1 cellular context compared by ENCODE assay signal in the genomic region with DNA sequence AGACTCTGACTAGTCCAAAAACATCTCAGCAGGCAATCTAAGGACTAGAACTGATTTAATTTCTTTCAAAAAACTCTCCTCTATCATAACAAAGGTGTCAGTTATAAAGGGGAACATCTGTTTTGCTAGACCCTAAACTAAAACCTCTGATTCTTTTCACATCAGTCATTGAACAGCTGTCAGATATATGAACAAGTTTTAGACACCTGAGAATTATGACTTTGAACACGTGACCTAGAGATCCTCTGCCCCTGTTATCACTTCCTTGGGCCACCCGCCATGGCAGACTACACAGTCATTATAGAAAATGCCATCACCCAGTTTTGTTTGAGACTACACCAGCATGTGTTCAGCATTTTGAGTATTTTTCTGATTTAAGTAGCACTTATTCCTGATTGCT.
TF ChIP-seq lines count a peak whose summit lies in the region.

No MANE protein-coding gene starts in this region.

TF ChIP-seq in K562, 482 proteins besides CTCF, POLR2A, EP300 and RAD21 (continued from another document):
- TF ChIP-seq, protein P1, sequence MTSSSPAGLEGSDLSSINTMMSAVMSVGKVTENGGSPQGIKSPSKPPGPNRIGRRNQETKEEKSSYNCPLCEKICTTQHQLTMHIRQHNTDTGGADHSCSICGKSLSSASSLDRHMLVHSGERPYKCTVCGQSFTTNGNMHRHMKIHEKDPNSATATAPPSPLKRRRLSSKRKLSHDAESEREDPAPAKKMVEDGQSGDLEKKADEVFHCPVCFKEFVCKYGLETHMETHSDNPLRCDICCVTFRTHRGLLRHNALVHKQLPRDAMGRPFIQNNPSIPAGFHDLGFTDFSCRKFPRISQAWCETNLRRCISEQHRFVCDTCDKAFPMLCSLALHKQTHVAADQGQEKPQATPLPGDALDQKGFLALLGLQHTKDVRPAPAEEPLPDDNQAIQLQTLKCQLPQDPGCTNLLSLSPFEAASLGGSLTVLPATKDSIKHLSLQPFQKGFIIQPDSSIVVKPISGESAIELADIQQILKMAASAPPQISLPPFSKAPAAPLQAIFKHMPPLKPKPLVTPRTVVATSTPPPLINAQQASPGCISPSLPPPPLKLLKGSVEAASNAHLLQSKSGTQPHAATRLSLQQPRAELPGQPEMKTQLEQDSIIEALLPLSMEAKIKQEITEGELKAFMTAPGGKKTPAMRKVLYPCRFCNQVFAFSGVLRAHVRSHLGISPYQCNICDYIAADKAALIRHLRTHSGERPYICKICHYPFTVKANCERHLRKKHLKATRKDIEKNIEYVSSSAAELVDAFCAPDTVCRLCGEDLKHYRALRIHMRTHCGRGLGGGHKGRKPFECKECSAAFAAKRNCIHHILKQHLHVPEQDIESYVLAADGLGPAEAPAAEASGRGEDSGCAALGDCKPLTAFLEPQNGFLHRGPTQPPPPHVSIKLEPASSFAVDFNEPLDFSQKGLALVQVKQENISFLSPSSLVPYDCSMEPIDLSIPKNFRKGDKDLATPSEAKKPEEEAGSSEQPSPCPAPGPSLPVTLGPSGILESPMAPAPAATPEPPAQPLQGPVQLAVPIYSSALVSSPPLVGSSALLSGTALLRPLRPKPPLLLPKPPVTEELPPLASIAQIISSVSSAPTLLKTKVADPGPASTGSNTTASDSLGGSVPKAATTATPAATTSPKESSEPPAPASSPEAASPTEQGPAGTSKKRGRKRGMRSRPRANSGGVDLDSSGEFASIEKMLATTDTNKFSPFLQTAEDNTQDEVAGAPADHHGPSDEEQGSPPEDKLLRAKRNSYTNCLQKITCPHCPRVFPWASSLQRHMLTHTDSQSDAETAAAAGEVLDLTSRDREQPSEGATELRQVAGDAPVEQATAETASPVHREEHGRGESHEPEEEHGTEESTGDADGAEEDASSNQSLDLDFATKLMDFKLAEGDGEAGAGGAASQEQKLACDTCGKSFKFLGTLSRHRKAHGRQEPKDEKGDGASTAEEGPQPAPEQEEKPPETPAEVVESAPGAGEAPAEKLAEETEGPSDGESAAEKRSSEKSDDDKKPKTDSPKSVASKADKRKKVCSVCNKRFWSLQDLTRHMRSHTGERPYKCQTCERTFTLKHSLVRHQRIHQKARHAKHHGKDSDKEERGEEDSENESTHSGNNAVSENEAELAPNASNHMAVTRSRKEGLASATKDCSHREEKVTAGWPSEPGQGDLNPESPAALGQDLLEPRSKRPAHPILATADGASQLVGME (CRISPR knock-in tag; IDR thresholded peaks at IDR 0.05): no peak
- peak; percentile 79 for TF ChIP-seq RAD51 (IDR thresholded peaks at IDR 0.05; ENCODE audit: borderline replicate concordance, low read depth)
- TF ChIP-seq, protein P2, sequence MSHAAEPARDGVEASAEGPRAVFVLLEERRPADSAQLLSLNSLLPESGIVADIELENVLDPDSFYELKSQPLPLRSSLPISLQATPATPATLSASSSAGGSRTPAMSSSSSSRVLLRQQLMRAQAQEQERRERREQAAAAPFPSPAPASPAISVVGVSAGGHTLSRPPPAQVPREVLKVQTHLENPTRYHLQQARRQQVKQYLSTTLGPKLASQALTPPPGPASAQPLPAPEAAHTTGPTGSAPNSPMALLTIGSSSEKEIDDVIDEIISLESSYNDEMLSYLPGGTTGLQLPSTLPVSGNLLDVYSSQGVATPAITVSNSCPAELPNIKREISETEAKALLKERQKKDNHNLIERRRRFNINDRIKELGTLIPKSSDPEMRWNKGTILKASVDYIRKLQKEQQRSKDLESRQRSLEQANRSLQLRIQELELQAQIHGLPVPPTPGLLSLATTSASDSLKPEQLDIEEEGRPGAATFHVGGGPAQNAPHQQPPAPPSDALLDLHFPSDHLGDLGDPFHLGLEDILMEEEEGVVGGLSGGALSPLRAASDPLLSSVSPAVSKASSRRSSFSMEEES (CRISPR knock-in tag; IDR thresholded peaks at IDR 0.05): peak; percentile 66
- TF ChIP-seq, protein P3, sequence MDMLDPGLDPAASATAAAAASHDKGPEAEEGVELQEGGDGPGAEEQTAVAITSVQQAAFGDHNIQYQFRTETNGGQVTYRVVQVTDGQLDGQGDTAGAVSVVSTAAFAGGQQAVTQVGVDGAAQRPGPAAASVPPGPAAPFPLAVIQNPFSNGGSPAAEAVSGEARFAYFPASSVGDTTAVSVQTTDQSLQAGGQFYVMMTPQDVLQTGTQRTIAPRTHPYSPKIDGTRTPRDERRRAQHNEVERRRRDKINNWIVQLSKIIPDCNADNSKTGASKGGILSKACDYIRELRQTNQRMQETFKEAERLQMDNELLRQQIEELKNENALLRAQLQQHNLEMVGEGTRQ (CRISPR knock-in tag; IDR thresholded peaks at IDR 0.05): peak; percentile 39; the same call in 1 of the 2 replicates
